Comparison of ENCODE assay signal across 1 cellular context in the genomic region with DNA sequence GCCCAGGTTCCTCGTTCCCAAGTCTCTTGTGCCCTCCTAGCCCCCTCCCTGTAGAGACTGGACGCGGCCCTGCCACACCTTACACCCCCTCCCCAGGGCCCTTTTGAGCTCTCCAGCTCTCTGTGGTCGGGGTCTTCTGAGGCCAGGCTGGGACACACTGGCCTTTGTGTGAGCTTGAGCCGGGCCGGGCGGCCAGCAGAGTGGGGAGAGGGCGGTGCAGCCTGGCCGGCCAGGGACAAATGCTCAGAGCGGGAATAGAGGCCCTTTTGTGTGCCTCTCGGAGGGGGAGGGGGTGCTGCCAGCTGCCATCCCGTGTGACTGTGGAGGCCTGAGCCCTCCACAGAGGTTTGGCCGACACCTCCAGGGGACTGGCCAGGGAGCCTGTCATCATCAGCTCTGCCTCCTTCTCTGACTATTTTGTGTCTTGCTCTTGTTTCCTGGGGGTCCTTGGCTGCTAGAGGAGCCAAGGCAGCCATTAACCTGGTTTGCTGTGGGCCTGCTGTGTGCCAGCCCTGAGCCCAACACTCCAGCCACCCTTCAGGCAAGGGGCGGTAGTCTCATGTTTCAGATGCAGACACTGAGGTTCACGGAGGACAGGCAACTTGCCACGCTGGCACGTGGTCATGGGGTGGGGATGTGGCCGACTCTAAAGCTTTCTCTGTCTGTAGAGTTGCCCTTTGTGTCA.
TF ChIP-seq lines count a peak whose summit lies in the region.

No MANE protein-coding gene starts in this region.

TF ChIP-seq in HepG2, 621 proteins besides CTCF, POLR2A, EP300 and RAD21 (continued from another document and continues in another):
- TF ChIP-seq ZNF407 (CRISPR knock-in tag; IDR thresholded peaks at IDR 0.05; ENCODE audit: not compliant biosample characterization) (no peak), FOXO4 (CRISPR knock-in tag; conservative IDR thresholded peaks at IDR 0.05) (0 out of 2 replicates have a peak, but pooled peaks have one; percentile 77), ZNF547 (CRISPR knock-in tag; IDR thresholded peaks at IDR 0.05) (no peak; the same call in 1 of the 2 replicates), FOXO1 (CRISPR knock-in tag; IDR thresholded peaks at IDR 0.05) (no peak), UBTF (CRISPR knock-in tag; IDR thresholded peaks at IDR 0.05) (peak; percentile 73), ZNF205 (CRISPR knock-in tag; IDR thresholded peaks at IDR 0.05) (peak; percentile 31; the same call in 1 of the 2 replicates), ZNF7 (CRISPR knock-in tag; IDR thresholded peaks at IDR 0.05) (no peak), THRA (CRISPR knock-in tag; IDR thresholded peaks at IDR 0.05; ENCODE audit: borderline replicate concordance) (peak; percentile 98; the same call in 1 of the 2 replicates), GLI4 (CRISPR knock-in tag; IDR thresholded peaks at IDR 0.05; ENCODE audit: borderline replicate concordance) (no peak), ZNF232 (CRISPR knock-in tag; IDR thresholded peaks at IDR 0.05; ENCODE audit: borderline replicate concordance) (peak; percentile 43; the same call in 1 of the 2 replicates), AGO2 (optimal IDR thresholded peaks at IDR 0.05; ENCODE audit: low read depth, low read length) (no peak), KLF15 (CRISPR knock-in tag; IDR thresholded peaks at IDR 0.05; ENCODE audit: borderline replicate concordance) (no peak), RELA (CRISPR knock-in tag; IDR thresholded peaks at IDR 0.05) (no peak), ERF (CRISPR knock-in tag; IDR thresholded peaks at IDR 0.05) (no peak), RXRB (CRISPR knock-in tag; IDR thresholded peaks at IDR 0.05; ENCODE audit: borderline replicate concordance) (peak; percentile 90), ZNF781 (CRISPR knock-in tag; IDR thresholded peaks at IDR 0.05; ENCODE audit: borderline replicate concordance, not compliant biosample characterization) (no peak), ZZZ3 (CRISPR knock-in tag; IDR thresholded peaks at IDR 0.05; ENCODE audit: borderline replicate concordance) (no peak), ZMYM3 (CRISPR knock-in tag; IDR thresholded peaks at IDR 0.05) (peak; percentile 72; the same call in 1 of the 2 replicates)
- TF ChIP-seq, protein P1, sequence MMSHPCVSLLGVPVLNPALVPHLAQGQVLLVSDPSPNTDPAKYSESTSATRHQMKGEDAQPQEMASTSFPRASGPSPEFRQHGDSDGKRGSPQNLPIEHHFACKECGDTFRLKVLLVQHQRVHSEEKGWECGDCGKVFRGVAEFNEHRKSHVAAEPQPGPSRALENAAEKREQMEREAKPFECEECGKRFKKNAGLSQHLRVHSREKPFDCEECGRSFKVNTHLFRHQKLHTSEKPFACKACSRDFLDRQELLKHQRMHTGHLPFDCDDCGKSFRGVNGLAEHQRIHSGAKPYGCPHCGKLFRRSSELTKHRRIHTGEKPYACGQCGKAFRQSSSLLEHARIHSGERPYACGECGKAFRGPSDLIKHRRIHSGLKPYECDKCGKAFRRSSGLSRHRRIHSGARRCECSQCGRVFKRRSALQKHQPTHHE (CRISPR knock-in tag; IDR thresholded peaks at IDR 0.05; ENCODE audit: borderline replicate concordance) = 0 out of 2 replicates have a peak, but pooled peaks have one; percentile 55
- TF ChIP-seq, protein P2, sequence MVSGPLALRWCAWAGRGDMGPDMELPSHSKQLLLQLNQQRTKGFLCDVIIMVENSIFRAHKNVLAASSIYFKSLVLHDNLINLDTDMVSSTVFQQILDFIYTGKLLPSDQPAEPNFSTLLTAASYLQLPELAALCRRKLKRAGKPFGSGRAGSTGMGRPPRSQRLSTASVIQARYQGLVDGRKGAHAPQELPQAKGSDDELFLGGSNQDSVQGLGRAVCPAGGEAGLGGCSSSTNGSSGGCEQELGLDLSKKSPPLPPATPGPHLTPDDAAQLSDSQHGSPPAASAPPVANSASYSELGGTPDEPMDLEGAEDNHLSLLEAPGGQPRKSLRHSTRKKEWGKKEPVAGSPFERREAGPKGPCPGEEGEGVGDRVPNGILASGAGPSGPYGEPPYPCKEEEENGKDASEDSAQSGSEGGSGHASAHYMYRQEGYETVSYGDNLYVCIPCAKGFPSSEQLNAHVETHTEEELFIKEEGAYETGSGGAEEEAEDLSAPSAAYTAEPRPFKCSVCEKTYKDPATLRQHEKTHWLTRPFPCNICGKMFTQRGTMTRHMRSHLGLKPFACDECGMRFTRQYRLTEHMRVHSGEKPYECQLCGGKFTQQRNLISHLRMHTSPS (CRISPR knock-in tag; IDR thresholded peaks at IDR 0.05; ENCODE audit: low read depth) = peak; percentile 77
- TF ChIP-seq, protein P3, sequence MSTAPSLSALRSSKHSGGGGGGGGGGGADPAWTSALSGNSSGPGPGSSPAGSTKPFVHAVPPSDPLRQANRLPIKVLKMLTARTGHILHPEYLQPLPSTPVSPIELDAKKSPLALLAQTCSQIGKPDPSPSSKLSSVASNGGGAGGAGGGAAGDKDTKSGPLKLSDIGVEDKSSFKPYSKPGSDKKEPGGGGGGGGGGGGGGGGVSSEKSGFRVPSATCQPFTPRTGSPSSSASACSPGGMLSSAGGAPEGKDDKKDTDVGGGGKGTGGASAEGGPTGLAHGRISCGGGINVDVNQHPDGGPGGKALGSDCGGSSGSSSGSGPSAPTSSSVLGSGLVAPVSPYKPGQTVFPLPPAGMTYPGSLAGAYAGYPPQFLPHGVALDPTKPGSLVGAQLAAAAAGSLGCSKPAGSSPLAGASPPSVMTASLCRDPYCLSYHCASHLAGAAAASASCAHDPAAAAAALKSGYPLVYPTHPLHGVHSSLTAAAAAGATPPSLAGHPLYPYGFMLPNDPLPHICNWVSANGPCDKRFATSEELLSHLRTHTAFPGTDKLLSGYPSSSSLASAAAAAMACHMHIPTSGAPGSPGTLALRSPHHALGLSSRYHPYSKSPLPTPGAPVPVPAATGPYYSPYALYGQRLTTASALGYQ (CRISPR knock-in tag; IDR thresholded peaks at IDR 0.05) = peak; percentile 46
- TF ChIP-seq, protein P4, sequence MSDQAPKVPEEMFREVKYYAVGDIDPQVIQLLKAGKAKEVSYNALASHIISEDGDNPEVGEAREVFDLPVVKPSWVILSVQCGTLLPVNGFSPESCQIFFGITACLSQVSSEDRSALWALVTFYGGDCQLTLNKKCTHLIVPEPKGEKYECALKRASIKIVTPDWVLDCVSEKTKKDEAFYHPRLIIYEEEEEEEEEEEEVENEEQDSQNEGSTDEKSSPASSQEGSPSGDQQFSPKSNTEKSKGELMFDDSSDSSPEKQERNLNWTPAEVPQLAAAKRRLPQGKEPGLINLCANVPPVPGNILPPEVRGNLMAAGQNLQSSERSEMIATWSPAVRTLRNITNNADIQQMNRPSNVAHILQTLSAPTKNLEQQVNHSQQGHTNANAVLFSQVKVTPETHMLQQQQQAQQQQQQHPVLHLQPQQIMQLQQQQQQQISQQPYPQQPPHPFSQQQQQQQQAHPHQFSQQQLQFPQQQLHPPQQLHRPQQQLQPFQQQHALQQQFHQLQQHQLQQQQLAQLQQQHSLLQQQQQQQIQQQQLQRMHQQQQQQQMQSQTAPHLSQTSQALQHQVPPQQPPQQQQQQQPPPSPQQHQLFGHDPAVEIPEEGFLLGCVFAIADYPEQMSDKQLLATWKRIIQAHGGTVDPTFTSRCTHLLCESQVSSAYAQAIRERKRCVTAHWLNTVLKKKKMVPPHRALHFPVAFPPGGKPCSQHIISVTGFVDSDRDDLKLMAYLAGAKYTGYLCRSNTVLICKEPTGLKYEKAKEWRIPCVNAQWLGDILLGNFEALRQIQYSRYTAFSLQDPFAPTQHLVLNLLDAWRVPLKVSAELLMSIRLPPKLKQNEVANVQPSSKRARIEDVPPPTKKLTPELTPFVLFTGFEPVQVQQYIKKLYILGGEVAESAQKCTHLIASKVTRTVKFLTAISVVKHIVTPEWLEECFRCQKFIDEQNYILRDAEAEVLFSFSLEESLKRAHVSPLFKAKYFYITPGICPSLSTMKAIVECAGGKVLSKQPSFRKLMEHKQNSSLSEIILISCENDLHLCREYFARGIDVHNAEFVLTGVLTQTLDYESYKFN (CRISPR knock-in tag; conservative IDR thresholded peaks at IDR 0.05) = peak; percentile 82
- TF ChIP-seq, protein P5, sequence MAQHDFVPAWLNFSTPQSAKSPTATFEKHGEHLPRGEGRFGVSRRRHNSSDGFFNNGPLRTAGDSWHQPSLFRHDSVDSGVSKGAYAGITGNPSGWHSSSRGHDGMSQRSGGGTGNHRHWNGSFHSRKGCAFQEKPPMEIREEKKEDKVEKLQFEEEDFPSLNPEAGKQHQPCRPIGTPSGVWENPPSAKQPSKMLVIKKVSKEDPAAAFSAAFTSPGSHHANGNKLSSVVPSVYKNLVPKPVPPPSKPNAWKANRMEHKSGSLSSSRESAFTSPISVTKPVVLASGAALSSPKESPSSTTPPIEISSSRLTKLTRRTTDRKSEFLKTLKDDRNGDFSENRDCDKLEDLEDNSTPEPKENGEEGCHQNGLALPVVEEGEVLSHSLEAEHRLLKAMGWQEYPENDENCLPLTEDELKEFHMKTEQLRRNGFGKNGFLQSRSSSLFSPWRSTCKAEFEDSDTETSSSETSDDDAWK (CRISPR knock-in tag; IDR thresholded peaks at IDR 0.05) = no peak
